ENCODE assay signal across 16 cellular contexts in genomic region chr19:16087940-16088339, GRCh38. TPM values are rescaled to one million over a fixed set of nuclear protein-coding genes. Genes with fewer than 3 reads are reported as not detected.
DNase-seq lines count a peak whose midpoint lies in the region; ATAC-seq, FAIRE-seq and TF ChIP-seq lines count a peak whose summit lies in the region.
"Had no signal": no experiment of that assay in that cellular context is flagged by ENCODE, and none has a peak within 500 bp of the region (broad histone marks: within the 10 kb centered on the region; RNA-seq: fewer than 3 reads in every experiment).

No MANE protein-coding gene starts in this region.

- H3K36me3 ChIP-seq in right atrium auricular region, result peaks cover 100% of the 10 kb centered on the region
- peaks cover 74% of the 10 kb centered on the region for H3K36me3 ChIP-seq in astrocyte (ENCODE audit: insufficient read depth, low read length)
- no peaks in the 10 kb centered on the region for H3K36me3 ChIP-seq in mucosa of descending colon (ENCODE audit: low read depth)
- peaks cover 30 to 100% (median 93%) of the 10 kb centered on the region in 4 donors for H3K36me3 ChIP-seq in upper lobe of left lung
- H3K36me3 ChIP-seq in CD8-positive, alpha-beta T cell (ENCODE audit: insufficient read depth, low read length), result peaks cover 80% of the 10 kb centered on the region

- no peaks in the 10 kb centered on the region for H3K9me3 Mint-ChIP-seq in astrocyte (ENCODE audit: unreplicated experiment)
- H3K9me3 Mint-ChIP-seq in CD8-positive, alpha-beta T cell, result no peaks in the 10 kb centered on the region
- H3K9me3 Mint-ChIP-seq: nephron progenitor cell had no signal

- H4K20me1 ChIP-seq in astrocyte (ENCODE audit: insufficient read depth, low read length), result peaks cover 99% of the 10 kb centered on the region

- CTCF ChIA-PET in GM10248 (lab: Yijun Ruan, JAX), result interaction anchor here (1.3 to 5.9 kb wide), 3 partner anchors 10 to 97 kb away, joined by 3 to 55 read pairs (median 6); partner anchors contain the start of gene FAM32A
- CTCF ChIA-PET in CD8-positive, alpha-beta T cell (lab: Charles Lee), result interaction anchor here (0.5 to 7.8 kb wide), 6 partner anchors 9 to 161 kb away, joined by 3 to 80 read pairs (median 10); partner anchors contain the start of gene TPM4

- peaks cover 0 to 27% of the 10 kb centered on the region in 2 donors for H3K4me1 ChIP-seq in right atrium auricular region
- H3K4me1 ChIP-seq in astrocyte (ENCODE audit: insufficient read depth, low read length), result peaks cover 14% of the 10 kb centered on the region
- H3K4me1 ChIP-seq in mucosa of descending colon (ENCODE audit: low read depth), result peaks cover 30% of the 10 kb centered on the region
- peaks cover 49 to 71% (median 60%) of the 10 kb centered on the region in 4 donors for H3K4me1 ChIP-seq in upper lobe of left lung
- peaks cover 26% of the 10 kb centered on the region for H3K4me1 ChIP-seq in CD8-positive, alpha-beta T cell (ENCODE audit: insufficient read depth, low read length)

- H3K9ac ChIP-seq in astrocyte (ENCODE audit: low read length), result no peak overlapping the region

- no peak overlapping the region for H3K4me2 ChIP-seq in astrocyte (ENCODE audit: low read length)

- H3K4me3 Mint-ChIP-seq in astrocyte (ENCODE audit: unreplicated experiment), result no peak overlapping the region
- no peak overlapping the region for H3K4me3 Mint-ChIP-seq in CD8-positive, alpha-beta T cell

- TF ChIP-seq POLR2A in upper lobe of left lung (IDR thresholded peaks at IDR 0.05), result no peak

- WGBS in upper lobe of left lung, 2 donors, result 59 to 69% methylated on average over 12 of the region's 12 CpGs

- H3K27me3 ChIP-seq in right atrium auricular region (no peaks in the 10 kb centered on the region), astrocyte (ENCODE audit: insufficient read depth, low read length) (no peaks in the 10 kb centered on the region), upper lobe of left lung (no peaks in the 10 kb centered on the region)
- no peaks in the 10 kb centered on the region for H3K27me3 ChIP-seq in CD8-positive, alpha-beta T cell (ENCODE audit: insufficient read depth, low read length)
- H3K27me3 ChIP-seq: cardiac muscle cell had no signal

- H3K4me1 Mint-ChIP-seq in astrocyte (ENCODE audit: low read depth, unreplicated experiment), result peaks cover 34% of the 10 kb centered on the region
- H3K4me1 Mint-ChIP-seq in CD8-positive, alpha-beta T cell (ENCODE audit: low read depth), result peaks cover 32% of the 10 kb centered on the region

- no peaks in the 10 kb centered on the region for H3K27me3 Mint-ChIP-seq in astrocyte (ENCODE audit: low read depth, unreplicated experiment)
- no peaks in the 10 kb centered on the region for H3K27me3 Mint-ChIP-seq in CD8-positive, alpha-beta T cell (ENCODE audit: low read depth)

- no peak overlapping the region for H3K4me3 ChIP-seq in right atrium auricular region
- H3K4me3 ChIP-seq in astrocyte (ENCODE audit: insufficient read depth, low read depth, low read length), result no peak overlapping the region
- H3K4me3 ChIP-seq in mucosa of descending colon, result no peak overlapping the region
- H3K4me3 ChIP-seq in upper lobe of left lung, result no peak overlapping the region
- no peak overlapping the region for H3K4me3 ChIP-seq in CD8-positive, alpha-beta T cell (ENCODE audit: low read depth, low read length)
- H3K4me3 ChIP-seq: cardiac muscle cell had no signal

- no peak for TF ChIP-seq EP300 in upper lobe of left lung (IDR thresholded peaks at IDR 0.05)

- intact Hi-C loops in Right ventricle myocardium superior (cut with DNase I), result no loop called here
- intact Hi-C loops in mucosa of descending colon (cut with DNase I, micrococcal nuclease), result no loop called here
- intact Hi-C loops in CD8-positive, alpha-beta T cell (cut with DNase I, micrococcal nuclease), result loop anchor here in 1 of 2 experiments (2.0 kb wide), 1 partner anchor 23 kb away; the partner anchor contains the start of gene RAB8A

- TF ChIP-seq CTCF in right atrium auricular region (IDR thresholded peaks at IDR 0.05) (no peak), astrocyte (IDR thresholded peaks at IDR 0.05; ENCODE audit: insufficient read depth, low read depth, low read length) (no peak), mucosa of descending colon (IDR thresholded peaks at IDR 0.05) (no peak), upper lobe of left lung (IDR thresholded peaks at IDR 0.05) (no peak), GM10248 (IDR thresholded peaks at IDR 0.05; ENCODE audit: control extremely low read depth, extremely low read depth, low read depth, missing control alignments) (no peak)
- TF ChIP-seq CTCF in CD8-positive, alpha-beta T cell (IDR thresholded peaks at IDR 0.05), result no peak

- H3K9me3 ChIP-seq in right atrium auricular region (no peaks in the 10 kb centered on the region), astrocyte (ENCODE audit: insufficient read depth, low read depth, low read length) (no peaks in the 10 kb centered on the region), mucosa of descending colon (no peaks in the 10 kb centered on the region), upper lobe of left lung (no peaks in the 10 kb centered on the region)
- H3K9me3 ChIP-seq in CD8-positive, alpha-beta T cell (ENCODE audit: low read length), result no peaks in the 10 kb centered on the region

- peaks cover 96% of the 10 kb centered on the region for H3K79me2 ChIP-seq in astrocyte (ENCODE audit: insufficient read depth, low read length)

- H2AFZ ChIP-seq in astrocyte (ENCODE audit: low read depth, low read length), result no peak overlapping the region

- POLR2A ChIA-PET in GM10248 (lab: Yijun Ruan, JAX), result interaction anchor here (0.7 kb wide), 1 partner anchor 46 kb away, joined by 3 read pairs; no protein-coding TSS in a partner anchor
- POLR2A ChIA-PET in CD8-positive, alpha-beta T cell (lab: Charles Lee), result interaction anchor here (0.6 to 1.3 kb wide), 2 partner anchors 14 to 95 kb away, joined by 3 read pairs; no protein-coding TSS in a partner anchor

- no peak for ATAC-seq in Right ventricle myocardium superior (ENCODE audit: poor library complexity)
- ATAC-seq in mucosa of descending colon, result peak; percentile 37
- ATAC-seq in upper lobe of left lung (ENCODE audit: low FRiP score in 2 of 2), result no peak
- ATAC-seq in CD8-positive, alpha-beta T cell, result no peak

- H3K27ac Mint-ChIP-seq in astrocyte (ENCODE audit: unreplicated experiment), result peak overlapping the region; percentile 15
- no peak overlapping the region for H3K27ac Mint-ChIP-seq in CD8-positive, alpha-beta T cell

- peaks cover 50% of the 10 kb centered on the region for H3K36me3 Mint-ChIP-seq in astrocyte (ENCODE audit: low read depth, unreplicated experiment)
- H3K36me3 Mint-ChIP-seq in CD8-positive, alpha-beta T cell, result peaks cover 88% of the 10 kb centered on the region

- no peak overlapping the region for H3K27ac ChIP-seq in right atrium auricular region
- H3K27ac ChIP-seq in astrocyte (ENCODE audit: low read depth, low read length), result peak overlapping the region; percentile 32
- H3K27ac ChIP-seq in upper lobe of left lung, result peak overlapping the region; percentile 68 to 77 (median 73)
- no peak overlapping the region for H3K27ac ChIP-seq in CD8-positive, alpha-beta T cell (ENCODE audit: low read depth, low read length)
- H3K27ac ChIP-seq: cardiac muscle cell had no signal

- no peak for FAIRE-seq in astrocyte (lab: Jason Lieb, UNC)

- DNase-seq in Right ventricle myocardium superior (peak; percentile 37), right atrium auricular region (ENCODE audit: low spot score) (no peak), astrocyte (ENCODE audit: low read depth) (no peak), mucosa of descending colon (no peak), upper lobe of left lung (no peak), NCI-H2227 (lab: John Stamatoyannopoulos, UW; ENCODE audit: unreplicated experiment) (no peak), GM10248 (ENCODE audit: extremely low spot score) (no peak)
- no peak for DNase-seq in CD8-positive, alpha-beta T cell
- DNase-seq: activated T-cell treated with anti-CD3 and anti-CD28 coated beads, Interleukin-2, amount 50 U/mL, for 48 hours; AML-193; NCI-H446 treated with DMSO at 0.1 percent for 48 hours; nephron progenitor cell; stimulated activated CD4-positive, alpha-beta T cell treated with anti-CD3 and anti-CD28 coated beads, Interleukin-15, amount 100 ng/mL, for 24 hours; WERI-Rb-1 had no signal

RNA-seq across cellular contexts. Expression of gene TPM4, which starts 11.6 kb away (rescaled TPM):
- total RNA-seq in Right ventricle myocardium superior (74.7 TPM), right atrium auricular region (100 to 1,000 TPM; 163 to 194 TPM), astrocyte (811 and 843 TPM in 2 replicates), mucosa of descending colon (100 to 1,000 TPM; 205 to 373 (median 333) TPM), upper lobe of left lung (100 to 1,000 TPM; 258 to 569 (median 392) TPM)
- total RNA-seq in CD8-positive, alpha-beta T cell, result 100 to 1,000 TPM; 187 to 199 TPM

RNA-seq across cellular contexts. Expression of gene RAB8A, which starts 23.7 kb away (rescaled TPM):
- total RNA-seq in Right ventricle myocardium superior (16.8 TPM), right atrium auricular region (10 to 100 TPM; 14.2 to 29.9 TPM), astrocyte (80.5 and 82.8 TPM in 2 replicates), mucosa of descending colon (100 to 1,000 TPM in 2 of 3 donors, 10 to 100 TPM in 1; 85.5 to 129 (median 119) TPM), upper lobe of left lung (100 to 1,000 TPM in 1 of 6 donors, 10 to 100 TPM in 5; 29.3 to 117 (median 60.6) TPM)
- 10 to 100 TPM; 79.1 to 88.4 TPM for total RNA-seq in CD8-positive, alpha-beta T cell

RNA-seq across cellular contexts. Expression of gene HSH2D, which starts 55.5 kb away (rescaled TPM):
- total RNA-seq in Right ventricle myocardium superior (0.32 TPM), right atrium auricular region (1 to 10 TPM in 1 of 2 donors, not detected in 1; 1.1 TPM), astrocyte (not detected in 2 replicates), mucosa of descending colon (10 to 100 TPM in 2 of 3 donors, 1 to 10 TPM in 1; 8.6 to 23.0 (median 21.5) TPM), upper lobe of left lung (10 to 100 TPM in 2 of 6 donors, 1 to 10 TPM in 4; 5.9 to 12.6 (median 8.2) TPM)
- 10 to 100 TPM; 35.9 to 37.5 TPM for total RNA-seq in CD8-positive, alpha-beta T cell
- total RNA-seq: cardiac muscle cell, G401 had no signal

Comparison
In these comparisons a context has a peak if more than half of its experiments do, and no peak if none do; other contexts are left out.
1. H3K27ac ChIP-seq: peak in astrocyte (single experiment) and upper lobe of left lung (4 of 4); none in right atrium auricular region (0 of 2) and CD8-positive, alpha-beta T cell (single experiment).